ENCODE assay signal across 20 cellular contexts in the genomic region with DNA sequence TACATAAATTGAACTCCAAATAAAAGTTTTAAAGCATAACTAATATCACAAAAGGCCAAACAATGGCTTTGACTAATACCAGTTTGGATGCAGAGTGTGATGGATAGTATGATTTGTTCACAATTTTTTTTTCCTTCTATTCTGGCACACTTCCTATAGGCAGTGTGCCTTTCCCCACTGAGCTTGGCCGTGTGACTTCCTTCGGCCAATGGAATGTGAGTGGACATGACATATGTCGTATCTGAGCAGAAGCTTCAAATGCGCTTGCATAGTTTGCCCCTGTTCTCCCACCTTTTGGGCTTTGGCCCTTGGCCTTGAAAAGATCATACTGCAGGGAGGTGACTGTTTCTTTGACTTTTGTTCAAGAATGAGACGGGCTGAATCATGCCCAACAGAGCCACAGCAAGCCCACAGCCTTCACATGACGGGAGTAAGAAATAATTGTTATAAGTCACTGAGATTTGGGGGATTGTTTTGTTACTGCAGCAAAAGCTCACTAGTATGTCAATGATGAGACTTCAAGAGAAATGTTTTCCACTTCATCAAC.
"Had no signal": no experiment of that assay in that cellular context is flagged by ENCODE, and none has a peak within 500 bp of the region (broad histone marks: within the 10 kb centered on the region; RNA-seq: fewer than 3 reads in every experiment).

No MANE protein-coding gene starts in this region.

- ATAC-seq: activated CD8-positive, alpha-beta memory T cell treated with anti-CD3 and anti-CD28 coated beads, Interleukin-2, amount 10 ng/mL, durations not matched to agents 7 days and 5 days; activated T-helper 17 cell treated with anti-CD3 and anti-CD28 coated beads, Interleukin-2, amount 50 U/mL, for 72 hours; left lung; stimulated activated naive B cell treated with anti-CD40 and anti-IgM and Interleukin-4, amounts not matched to agents 10 μg/mL and 1 μg/mL and 100 μg/mL, for 72 hours had no signal

- H3K9me3 ChIP-seq: tibial artery, uterus had no signal

- H3K4me1 ChIP-seq: uterus had no signal

- H3K4me1 Mint-ChIP-seq: activated T-helper 17 cell treated with anti-CD3 and anti-CD28 coated beads, Interleukin-2, amount 50 U/mL, for 72 hours had no signal

- H3K9me3 Mint-ChIP-seq: activated CD4-positive, alpha-beta memory T cell treated with anti-CD3 and anti-CD28 coated beads, Interleukin-2, amount 10 ng/mL, durations not matched to agents 7 days and 5 days had no signal

- H3K27ac ChIP-seq: coronary artery, left lung, tibial artery, uterus had no signal

- H3K27me3 ChIP-seq: uterus had no signal

- H3K4me3 Mint-ChIP-seq: activated CD4-positive, alpha-beta memory T cell treated with anti-CD3 and anti-CD28 coated beads, Interleukin-2, amount 10 ng/mL, durations not matched to agents 7 days and 5 days; activated CD8-positive, alpha-beta memory T cell treated with anti-CD3 and anti-CD28 coated beads, Interleukin-2, amount 10 ng/mL, durations not matched to agents 7 days and 5 days; activated naive CD8-positive, alpha-beta T cell treated with anti-CD3 and anti-CD28 coated beads, Interleukin-2, amount 10 ng/mL, durations not matched to agents 7 days and 5 days; activated T-helper 17 cell treated with anti-CD3 and anti-CD28 coated beads, Interleukin-2, amount 50 U/mL, for 72 hours; nephron progenitor cell; stimulated activated naive B cell treated with anti-CD40 and anti-IgM and Interleukin-4, amounts not matched to agents 10 μg/mL and 1 μg/mL and 100 μg/mL, for 72 hours had no signal

- H3K36me3 ChIP-seq: left lung, tibial artery, uterus had no signal

- FAIRE-seq: frontal cortex had no signal

- H3K4me3 ChIP-seq: coronary artery, left lung, tibial artery, uterus had no signal

- H3K27ac Mint-ChIP-seq: activated CD4-positive, alpha-beta memory T cell treated with anti-CD3 and anti-CD28 coated beads, Interleukin-2, amount 10 ng/mL, durations not matched to agents 7 days and 5 days; activated CD8-positive, alpha-beta memory T cell treated with anti-CD3 and anti-CD28 coated beads, Interleukin-2, amount 10 ng/mL, durations not matched to agents 7 days and 5 days; activated naive CD8-positive, alpha-beta T cell treated with anti-CD3 and anti-CD28 coated beads, Interleukin-2, amount 10 ng/mL, durations not matched to agents 7 days and 5 days; activated T-helper 17 cell treated with anti-CD3 and anti-CD28 coated beads, Interleukin-2, amount 50 U/mL, for 72 hours; nephron progenitor cell; stimulated activated naive B cell treated with anti-CD40 and anti-IgM and Interleukin-4, amounts not matched to agents 10 μg/mL and 1 μg/mL and 100 μg/mL, for 72 hours had no signal

- H3K36me3 Mint-ChIP-seq: activated naive CD8-positive, alpha-beta T cell treated with anti-CD3 and anti-CD28 coated beads, Interleukin-2, amount 10 ng/mL, durations not matched to agents 7 days and 5 days had no signal

- DNase-seq: activated CD4-positive, alpha-beta memory T cell treated with anti-CD3 and anti-CD28 coated beads, Interleukin-2, amount 10 ng/mL, durations not matched to agents 7 days and 5 days; activated CD4-positive, alpha-beta T cell treated with anti-CD3 and anti-CD28 coated beads for 48 hours; activated CD4-positive, CD25-positive, alpha-beta regulatory T cell; activated CD8-positive, alpha-beta memory T cell treated with anti-CD3 and anti-CD28 coated beads, Interleukin-2, amount 10 ng/mL, durations not matched to agents 7 days and 5 days; activated naive CD4-positive, alpha-beta T cell treated with Interleukin-2 at 50 U/mL for 16 hours; activated naive CD8-positive, alpha-beta T cell treated with anti-CD3 and anti-CD28 coated beads, Interleukin-2, amount 10 ng/mL, durations not matched to agents 7 days and 5 days; amygdala; central memory CD4-positive, alpha-beta T cell; erythroblast; left lung; midbrain; nephron progenitor cell; retina; stimulated activated naive B cell treated with anti-CD40 and anti-IgM and Interleukin-4, amounts not matched to agents 10 μg/mL and 1 μg/mL and 100 μg/mL, for 72 hours; T-helper 9 cell; tibial artery; uterus had no signal
